In genomic region chr2:122883849-122884248, GRCh38 we compare ENCODE assay signal across 17 cellular contexts.
"Had no signal": no experiment of that assay in that cellular context is flagged by ENCODE, and none has a peak within 500 bp of the region (broad histone marks: within the 10 kb centered on the region; RNA-seq: fewer than 3 reads in every experiment).

No MANE protein-coding gene starts in this region.

- DNase-seq: activated CD4-positive, alpha-beta T cell treated with anti-CD3 and anti-CD28 coated beads for 1 hour; activated gamma-delta T cell treated with Interleukin-2 at 50 U/mL for 16 hours; activated T-cell treated with anti-CD3 and anti-CD28 coated beads, Interleukin-2, amount 50 U/mL, for 1 hour; adrenal gland; effector memory CD4-positive, alpha-beta T cell; foreskin melanocyte; immature natural killer cell; kidney glomerular epithelial cell; left ventricle myocardium inferior; naive thymus-derived CD8-positive, alpha-beta T cell; posterior cingulate gyrus; right lobe of liver; stimulated activated CD4-positive, alpha-beta T cell treated with anti-CD3 and anti-CD28 coated beads, Interleukin-1b, Interleukin-23, amount 100 ng/mL, for 48 hours; tibial artery had no signal

- FAIRE-seq: colon, urothelium cell line had no signal

- ATAC-seq: activated naive CD4-positive, alpha-beta T cell treated with anti-CD3 and anti-CD28 coated beads, Interleukin-2, amount 50 U/mL, for 72 hours; naive thymus-derived CD8-positive, alpha-beta T cell; right lobe of liver had no signal
